Comparison of ENCODE assay signal across 10 cellular contexts in the genomic region with DNA sequence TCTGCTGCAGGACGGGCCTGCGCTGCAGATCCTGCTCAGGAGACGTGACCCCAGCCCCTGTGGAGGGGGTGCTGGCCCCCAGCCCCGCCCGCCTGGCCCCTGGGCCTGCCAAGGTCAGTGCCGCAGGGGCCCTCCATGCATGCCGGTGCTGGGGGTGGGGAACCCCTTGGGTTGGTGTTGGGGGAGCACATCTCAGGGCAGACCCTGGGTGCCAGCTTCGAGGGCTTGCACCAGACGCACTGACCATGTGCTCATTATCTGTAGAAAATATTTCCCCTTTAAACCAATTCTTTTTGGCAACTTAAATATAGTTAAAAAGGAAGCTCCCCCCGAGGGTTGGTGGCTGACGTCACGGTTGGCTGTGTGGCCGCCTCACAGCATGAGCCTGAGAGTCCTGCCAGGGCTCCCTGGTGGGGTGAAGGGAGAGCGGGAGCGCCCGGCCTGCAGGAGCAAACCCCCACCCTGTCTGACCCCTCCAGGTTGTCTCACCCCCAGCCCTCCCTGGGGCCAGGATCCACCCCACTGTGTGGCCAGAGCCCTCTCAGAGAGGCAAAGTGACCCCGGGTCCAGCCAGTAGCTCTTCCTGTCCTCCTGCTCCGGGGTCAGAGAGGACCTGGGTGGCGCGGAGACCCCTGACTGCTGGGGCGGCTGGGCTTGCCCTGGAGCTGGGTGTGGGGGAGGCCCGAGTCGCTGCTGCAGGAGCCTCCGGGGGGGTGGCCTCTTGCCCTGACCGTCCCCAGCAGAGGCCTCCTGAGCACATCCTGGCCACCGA. TPM values are rescaled to one million over a fixed set of nuclear protein-coding genes. Genes with fewer than 3 reads are reported as not detected.
A peak's percentile ranks its signal among the peaks of the same experiment; 100 is the strongest.
DNase-seq lines count a peak whose midpoint lies in the region; ATAC-seq and TF ChIP-seq lines count a peak whose summit lies in the region.
"Had no signal": no experiment of that assay in that cellular context is flagged by ENCODE, and none has a peak within 500 bp of the region (broad histone marks: within the 10 kb centered on the region; RNA-seq: fewer than 3 reads in every experiment).

No MANE protein-coding gene starts in this region.

- DNase-seq in ACHN (peak; percentile 18), NCI-H146 treated with DMSO at 0.1 percent for 48 hours (lab: John Stamatoyannopoulos, UW; ENCODE audit: unreplicated experiment) (peak; percentile 22), heart left ventricle (peak; percentile 85 to 92 (median 86)), islet precursor cell (no peak), HAP-1 (ENCODE audit: low spot score in 2 of 2) (no peak)

- H3K4me1 ChIP-seq in heart left ventricle, result peaks cover 9 to 31% (median 25%) of the 10 kb centered on the region in 12 donors
- peaks cover 6% of the 10 kb centered on the region for H3K4me1 ChIP-seq in HAP-1

- TF ChIP-seq POLR2A in heart left ventricle (IDR thresholded peaks at IDR 0.05), result no peak

- ATAC-seq in heart left ventricle (peak in 2 of 4 donors; percentile 51 to 67), HG02970 (IDR thresholded peaks at IDR 0.05; ENCODE audit: low FRiP score, unreplicated experiment) (no peak)
- ATAC-seq: left lobe of liver had no signal

- intact Hi-C loops in heart left ventricle (cut with DNase I), result loop anchor here in 1 of 10 donors (5.0 kb wide), 2 partner anchors 188 to 282 kb away; partner anchors contain the start of gene TRAPPC10

- WGBS in heart left ventricle, 4 donors, result 16 to 60% (median 51%) methylated on average over 12 to 26 of the region's 26 CpGs

- H3K27me3 ChIP-seq in heart left ventricle (no peaks in the 10 kb centered on the region), HAP-1 (ENCODE audit: low read depth) (no peaks in the 10 kb centered on the region)

- peak overlapping the region in 2 of 12 donors; percentile 39 to 59 for H3K27ac ChIP-seq in heart left ventricle
- H3K27ac ChIP-seq: KMS-11 had no signal

- no peaks in the 10 kb centered on the region for H3K9me3 ChIP-seq in heart left ventricle
- no peaks in the 10 kb centered on the region for H3K9me3 ChIP-seq in HAP-1

- no peaks in the 10 kb centered on the region for H3K36me3 ChIP-seq in heart left ventricle
- no peaks in the 10 kb centered on the region for H3K36me3 ChIP-seq in HAP-1 (replicated peaks)

- in situ Hi-C loops in ACHN (cut with HindIII; ENCODE audit: low pct_ligation_motif_present, low pct_unique_long_range_greater_than_20kb, low sequenced_read_pairs), result no loop called here
- in situ Hi-C loops in HAP-1 (cut with MboI; ENCODE audit: low sequenced_read_pairs), result no loop called here

- no peak for TF ChIP-seq CTCF in heart left ventricle (IDR thresholded peaks at IDR 0.05)

- H3K4me3 ChIP-seq in heart left ventricle, result peak overlapping the region in 2 of 12 donors; percentile 3 to 6
- no peak overlapping the region for H3K4me3 ChIP-seq in HAP-1
- H3K4me3 ChIP-seq: smooth muscle cell had no signal

RNA-seq across cellular contexts. Expression of gene PFKL, which starts 5.3 kb away (rescaled TPM):
- 10 to 100 TPM; 36.9 to 85.1 (median 46.1) TPM for total RNA-seq in heart left ventricle
- 10 to 100 TPM; 34.0 to 61.6 TPM for polyA plus RNA-seq in heart left ventricle

RNA-seq across cellular contexts. Expression of gene AIRE, which starts 8.9 kb away (rescaled TPM):
- total RNA-seq in heart left ventricle, result under 1 TPM in 2 of 9 donors, not detected in 7; 0.16 to 0.21 TPM
- under 1 TPM in 1 of 2 donors, not detected in 1; 0.03 TPM for polyA plus RNA-seq in heart left ventricle
- total RNA-seq: left lobe of liver had no signal

RNA-seq across cellular contexts. Expression of gene DNMT3L, which starts 32.9 kb away (rescaled TPM):
- total RNA-seq in heart left ventricle, result not detected
- polyA plus RNA-seq in heart left ventricle, result not detected
- total RNA-seq: CD4-positive, CD25-positive, alpha-beta regulatory T cell; smooth muscle cell had no signal
- polyA plus RNA-seq: CD4-positive, CD25-positive, alpha-beta regulatory T cell; smooth muscle cell had no signal

RNA-seq across cellular contexts. Expression of gene CFAP410, which starts 44.6 kb away (rescaled TPM):
- 10 to 100 TPM; 10.4 to 31.6 (median 15.3) TPM for total RNA-seq in heart left ventricle
- polyA plus RNA-seq in heart left ventricle, result 10 to 100 TPM; 18.6 to 20.3 TPM

RNA-seq across cellular contexts. Expression of gene ICOSLG, which starts 53.8 kb away (rescaled TPM):
- 1 to 10 TPM in 8 of 9 donors, under 1 TPM in 1; 0.78 to 5.5 (median 1.5) TPM for total RNA-seq in heart left ventricle
- polyA plus RNA-seq in heart left ventricle, result 1 to 10 TPM in 1 of 2 donors, under 1 TPM in 1; 0.80 to 2.6 TPM

Comparison
In these comparisons a context has a peak if more than half of its experiments do, and no peak if none do; other contexts are left out.
1. DNase-seq: peak in ACHN (single experiment), NCI-H146 treated with DMSO at 0.1 percent for 48 hours (single experiment) and heart left ventricle (5 of 5); none in islet precursor cell (single experiment) and HAP-1 (0 of 2).